Comparison of ENCODE assay signal across 1 cellular context in the genomic region with DNA sequence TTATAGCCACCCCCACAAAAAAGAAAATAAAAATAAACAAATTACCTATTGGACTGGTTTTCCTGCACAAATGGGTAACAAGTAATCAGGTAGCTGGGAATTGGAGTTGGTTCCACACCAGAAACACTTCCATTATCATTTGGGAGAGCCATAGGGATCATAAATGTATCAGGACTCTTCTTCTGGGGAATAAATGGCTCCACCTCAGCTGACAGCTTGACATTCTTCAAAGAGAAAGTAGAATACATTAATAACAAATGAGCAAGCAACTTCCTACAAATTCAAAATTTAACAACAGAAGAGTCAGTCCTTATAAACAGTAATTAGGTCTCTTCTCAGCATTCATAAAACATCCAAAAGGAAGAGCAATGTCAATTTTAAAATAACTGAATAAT.
TF ChIP-seq lines count a peak whose summit lies in the region.

No MANE protein-coding gene starts in this region.

TF ChIP-seq in HepG2, 621 proteins besides CTCF, POLR2A, EP300 and RAD21:
- no peak for TF ChIP-seq CCAR2 (optimal IDR thresholded peaks at IDR 0.05; ENCODE audit: low read depth, low read length)
- no peak for TF ChIP-seq RBM22 (optimal IDR thresholded peaks at IDR 0.05; ENCODE audit: low read length)
- TF ChIP-seq ZFP36L1 (CRISPR knock-in tag; IDR thresholded peaks at IDR 0.05), result no peak
- TF ChIP-seq ZNF563 (CRISPR knock-in tag; IDR thresholded peaks at IDR 0.05), result no peak
- no peak for TF ChIP-seq FOXK2 (IDR thresholded peaks at IDR 0.05)
- no peak for TF ChIP-seq CBX2 (IDR thresholded peaks at IDR 0.05; ENCODE audit: low read depth, low read length)
- no peak for TF ChIP-seq CBX2 (CRISPR knock-in tag; IDR thresholded peaks at IDR 0.05; ENCODE audit: low read depth)
- TF ChIP-seq, protein P1, sequence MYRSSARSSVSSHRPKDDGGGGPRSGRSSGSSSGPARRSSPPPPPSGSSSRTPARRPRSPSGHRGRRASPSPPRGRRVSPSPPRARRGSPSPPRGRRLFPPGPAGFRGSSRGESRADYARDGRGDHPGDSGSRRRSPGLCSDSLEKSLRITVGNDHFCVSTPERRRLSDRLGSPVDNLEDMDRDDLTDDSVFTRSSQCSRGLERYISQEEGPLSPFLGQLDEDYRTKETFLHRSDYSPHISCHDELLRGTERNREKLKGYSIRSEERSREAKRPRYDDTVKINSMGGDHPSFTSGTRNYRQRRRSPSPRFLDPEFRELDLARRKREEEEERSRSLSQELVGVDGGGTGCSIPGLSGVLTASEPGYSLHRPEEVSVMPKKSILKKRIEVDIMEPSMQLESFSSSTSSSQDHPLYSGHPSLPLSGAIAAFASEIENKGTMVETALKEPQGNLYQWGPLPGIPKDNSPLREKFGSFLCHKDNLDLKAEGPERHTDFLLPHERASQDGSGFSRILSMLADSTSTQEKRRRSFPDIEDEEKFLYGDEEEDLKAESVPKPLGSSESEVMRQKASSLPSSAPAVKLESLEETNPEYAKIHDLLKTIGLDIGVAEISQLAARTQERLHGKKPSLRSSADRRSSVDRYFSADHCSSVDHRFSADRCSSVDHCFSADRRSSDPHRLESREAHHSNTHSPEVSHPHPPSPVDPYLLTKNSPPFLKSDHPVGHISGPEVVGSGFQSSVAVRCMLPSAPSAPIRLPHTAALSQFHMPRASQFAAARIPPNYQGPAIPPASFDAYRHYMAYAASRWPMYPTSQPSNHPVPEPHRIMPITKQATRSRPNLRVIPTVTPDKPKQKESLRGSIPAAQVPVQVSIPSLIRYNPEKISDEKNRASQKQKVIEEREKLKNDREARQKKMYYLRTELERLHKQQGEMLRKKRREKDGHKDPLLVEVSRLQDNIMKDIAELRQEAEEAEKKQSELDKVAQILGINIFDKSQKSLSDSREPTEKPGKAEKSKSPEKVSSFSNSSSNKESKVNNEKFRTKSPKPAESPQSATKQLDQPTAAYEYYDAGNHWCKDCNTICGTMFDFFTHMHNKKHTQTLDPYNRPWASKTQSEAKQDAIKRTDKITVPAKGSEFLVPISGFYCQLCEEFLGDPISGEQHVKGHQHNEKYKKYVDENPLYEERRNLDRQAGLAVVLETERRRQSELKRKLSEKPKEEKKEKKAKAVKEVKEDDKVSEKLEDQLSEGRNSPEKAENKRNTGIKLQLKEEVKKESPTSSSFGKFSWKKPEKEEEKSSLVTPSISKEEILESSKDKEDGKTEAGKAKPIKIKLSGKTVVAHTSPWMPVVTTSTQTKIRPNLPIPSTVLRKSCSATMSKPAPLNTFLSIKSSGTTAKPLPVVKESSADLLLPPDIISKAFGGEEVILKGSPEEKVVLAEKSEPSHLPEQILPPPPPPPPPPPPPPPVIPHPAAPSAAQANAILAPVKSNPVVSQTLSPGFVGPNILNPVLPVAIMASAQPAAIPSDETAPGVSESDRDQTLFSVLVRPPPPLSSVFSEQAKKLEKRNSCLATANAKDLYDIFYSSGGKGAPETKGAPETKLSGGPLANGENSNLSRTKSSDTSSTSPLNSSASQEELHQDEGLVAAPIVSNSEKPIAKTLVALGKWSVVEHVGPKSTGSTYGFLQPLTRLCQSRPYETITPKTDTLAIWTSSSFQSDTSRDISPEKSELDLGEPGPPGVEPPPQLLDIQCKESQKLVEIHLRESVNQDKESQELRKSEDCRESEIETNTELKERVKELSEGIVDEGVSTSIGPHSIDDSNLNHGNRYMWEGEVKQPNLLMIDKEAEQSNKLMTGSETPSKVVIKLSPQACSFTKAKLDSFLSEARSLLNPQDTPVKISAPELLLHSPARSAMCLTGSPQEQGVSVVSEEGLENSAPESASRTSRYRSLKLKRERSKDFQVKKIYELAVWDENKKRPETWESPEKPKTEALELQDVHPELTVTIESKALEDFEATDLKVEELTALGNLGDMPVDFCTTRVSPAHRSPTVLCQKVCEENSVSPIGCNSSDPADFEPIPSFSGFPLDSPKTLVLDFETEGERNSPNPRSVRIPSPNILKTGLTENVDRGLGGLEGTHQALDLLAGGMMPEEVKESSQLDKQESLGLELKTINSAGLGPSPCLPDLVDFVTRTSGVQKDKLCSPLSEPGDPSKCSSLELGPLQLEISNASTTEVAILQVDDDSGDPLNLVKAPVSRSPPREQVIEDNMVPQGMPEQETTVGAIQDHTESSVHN (CRISPR knock-in tag; IDR thresholded peaks at IDR 0.05), result no peak
- TF ChIP-seq ATF1 (CRISPR knock-in tag; IDR thresholded peaks at IDR 0.05), result no peak
- TF ChIP-seq KDM6A (CRISPR knock-in tag; IDR thresholded peaks at IDR 0.05; ENCODE audit: low read depth), result no peak
- TF ChIP-seq CREB1 (IDR thresholded peaks at IDR 0.05), result no peak
- TF ChIP-seq CREB1 (CRISPR knock-in tag; IDR thresholded peaks at IDR 0.05), result no peak
- no peak for TF ChIP-seq SYNCRIP (IDR thresholded peaks at IDR 0.05; ENCODE audit: insufficient read depth, low read depth, low read length)
TF ChIP-seq in HepG2: peak in this region for 0.
